Comparison of ENCODE assay signal across 2 cellular contexts in the genomic region with DNA sequence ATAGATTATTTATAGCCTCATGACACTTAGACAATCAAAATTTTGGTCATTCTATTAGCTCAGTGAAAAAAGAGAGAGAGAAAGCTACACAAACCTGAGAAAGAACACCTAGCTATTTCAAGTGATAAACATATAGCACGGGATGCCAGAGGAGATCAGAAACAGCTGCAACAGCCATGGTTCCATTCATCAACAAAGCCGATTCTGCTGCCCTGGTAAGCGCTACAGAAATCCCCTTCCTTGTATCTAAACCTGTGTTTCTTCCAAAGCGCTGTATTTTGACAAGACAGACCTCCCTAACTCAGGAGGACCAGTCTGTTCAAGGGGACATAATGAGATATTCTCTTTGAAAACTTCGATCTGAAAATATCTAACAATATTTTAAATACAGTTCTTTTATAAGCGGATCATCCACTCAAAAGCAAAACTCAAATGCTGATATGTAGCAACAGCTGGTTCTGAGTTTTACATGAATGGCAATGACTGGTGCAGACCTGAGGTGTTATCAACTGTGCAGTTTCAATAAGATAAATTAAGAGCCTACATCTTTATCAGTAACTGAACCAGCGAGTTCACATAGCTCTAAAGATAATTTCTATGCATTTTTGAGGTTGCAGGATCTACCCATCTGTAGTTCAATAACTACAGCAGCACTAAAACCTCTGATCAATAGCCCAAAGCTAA.
TF ChIP-seq lines count a peak whose summit lies in the region.

No MANE protein-coding gene starts in this region.

TF ChIP-seq in IMR-90, 13 proteins besides CTCF, POLR2A, EP300 and RAD21:
- TF ChIP-seq BHLHE40 (IDR thresholded peaks at IDR 0.05; ENCODE audit: low read depth, low read length) = no peak
- TF ChIP-seq RFX5 (IDR thresholded peaks at IDR 0.05; ENCODE audit: low read depth, low read length) = no peak
- no peak for TF ChIP-seq SMC3 (IDR thresholded peaks at IDR 0.05; ENCODE audit: low read depth, low read length)
- TF ChIP-seq MAFK (IDR thresholded peaks at IDR 0.05; ENCODE audit: low read depth, low read length) = no peak
- TF ChIP-seq CHD1 (IDR thresholded peaks at IDR 0.05; ENCODE audit: low read depth, low read length) = no peak
- no peak for TF ChIP-seq RCOR1 (IDR thresholded peaks at IDR 0.05; ENCODE audit: insufficient replicate concordance, low read length)
- TF ChIP-seq ELK1 (IDR thresholded peaks at IDR 0.05; ENCODE audit: borderline replicate concordance, low read depth, low read length) = no peak
- no peak for TF ChIP-seq FOS (IDR thresholded peaks at IDR 0.05; ENCODE audit: low read depth, low read length)
- TF ChIP-seq NFE2L2 (IDR thresholded peaks at IDR 0.05; ENCODE audit: low read depth, low read length) = no peak
- TF ChIP-seq MXI1 (IDR thresholded peaks at IDR 0.05; ENCODE audit: borderline replicate concordance, low read depth, low read length) = no peak
- no peak for TF ChIP-seq MAZ (IDR thresholded peaks at IDR 0.05; ENCODE audit: borderline replicate concordance, low read depth, low read length)
- no peak for TF ChIP-seq USF2 (IDR thresholded peaks at IDR 0.05; ENCODE audit: low read depth, low read length)
- no peak for TF ChIP-seq CEBPB (IDR thresholded peaks at IDR 0.05; ENCODE audit: low read depth, low read length)

TF ChIP-seq in GM12891, 5 proteins besides CTCF, POLR2A, EP300 and RAD21:
- no peak for TF ChIP-seq PAX5 (IDR thresholded peaks at IDR 0.05; ENCODE audit: insufficient read depth, low read length, severe bottlenecking)
- TF ChIP-seq SPI1 (IDR thresholded peaks at IDR 0.05; ENCODE audit: low read depth, low read length) = no peak
- TF ChIP-seq TAF1 (IDR thresholded peaks at IDR 0.05; ENCODE audit: low read depth, low read length) = no peak
- TF ChIP-seq POU2F2 (IDR thresholded peaks at IDR 0.05; ENCODE audit: low read depth, low read length) = no peak
- no peak for TF ChIP-seq POLR2AphosphoS5 (IDR thresholded peaks at IDR 0.05; ENCODE audit: low read depth, low read length)
